In the genomic region with DNA sequence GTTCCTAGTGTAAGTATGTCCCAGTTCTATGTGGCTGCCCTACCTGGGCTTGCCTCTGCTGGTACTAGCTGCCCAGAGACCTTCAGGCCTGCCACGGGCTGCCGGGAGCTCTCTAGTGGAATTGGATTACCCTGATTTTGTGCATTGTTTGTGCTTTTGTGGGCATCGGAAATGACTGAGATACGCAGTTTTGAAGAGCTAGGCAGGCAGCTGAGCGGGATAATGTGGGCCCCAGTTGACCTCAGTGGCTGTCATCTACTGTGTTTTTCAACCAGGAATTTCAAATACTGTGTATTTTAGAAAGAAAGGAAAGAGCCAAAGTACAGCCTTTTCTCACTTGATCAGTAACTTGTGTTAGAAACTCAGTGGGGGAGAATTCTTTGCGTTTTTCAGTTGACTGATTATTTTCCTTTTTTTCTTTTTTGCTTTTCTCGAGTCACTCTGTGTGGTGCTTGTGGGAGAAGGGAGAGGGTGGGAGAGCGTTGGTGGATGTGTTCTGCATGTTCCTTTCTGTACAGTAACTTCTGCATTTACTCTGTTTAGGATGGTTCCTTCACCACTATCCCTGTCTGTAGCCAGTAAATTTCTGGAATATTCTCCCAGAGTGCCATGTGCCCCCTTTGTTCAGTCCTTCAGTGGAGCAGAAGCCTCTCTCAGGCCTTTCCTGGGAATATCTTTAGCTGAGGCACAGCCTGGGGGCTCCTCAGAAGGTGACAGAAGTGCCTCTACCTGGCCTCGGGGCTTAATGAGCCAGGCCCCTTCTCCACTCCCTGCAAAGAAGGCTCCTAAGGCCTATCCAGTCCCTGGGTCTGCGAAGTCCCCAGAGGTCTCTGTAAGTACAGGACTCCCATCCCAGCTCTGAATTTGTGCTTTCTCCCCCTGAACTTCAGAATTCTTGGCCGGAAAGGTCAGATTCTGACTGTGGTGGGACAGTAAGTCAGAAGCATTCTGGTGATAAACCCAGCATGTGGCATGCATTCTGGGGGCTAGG, we compare ENCODE assay signal across 12 cellular contexts. TPM values are rescaled to one million over a fixed set of nuclear protein-coding genes. Genes with fewer than 3 reads are reported as not detected.
DNase-seq lines count a peak whose midpoint lies in the region; ATAC-seq, FAIRE-seq and TF ChIP-seq lines count a peak whose summit lies in the region.
"Had no signal": no experiment of that assay in that cellular context is flagged by ENCODE, and none has a peak within 500 bp of the region (broad histone marks: within the 10 kb centered on the region; RNA-seq: fewer than 3 reads in every experiment).

No MANE protein-coding gene starts in this region.

- no peaks in the 10 kb centered on the region for H3K9me2 ChIP-seq in GM23248 (ENCODE audit: insufficient read depth)
- no peaks in the 10 kb centered on the region for H3K9me2 ChIP-seq in hepatocyte (replicated peaks; ENCODE audit: insufficient read depth)

- peaks cover 10% of the 10 kb centered on the region for H3K4me1 Mint-ChIP-seq in activated T-helper 17 cell treated with anti-CD3 and anti-CD28 coated beads, Interleukin-2, amount 50 U/mL, for 72 hours

- no peaks in the 10 kb centered on the region for H3K27me3 ChIP-seq in GM23248 (replicated peaks; ENCODE audit: insufficient read depth)
- no peaks in the 10 kb centered on the region for H3K27me3 ChIP-seq in hepatocyte
- no peaks in the 10 kb centered on the region for H3K27me3 ChIP-seq in small intestine (ENCODE audit: control insufficient read depth in 2 of 2, insufficient read depth in 2 of 2, low read length in 2 of 2)

- H3K36me3 Mint-ChIP-seq in activated T-helper 17 cell treated with anti-CD3 and anti-CD28 coated beads, Interleukin-2, amount 50 U/mL, for 72 hours (ENCODE audit: low read depth): peaks cover 5% of the 10 kb centered on the region

- DNase-seq in GM23248 (no peak), hepatocyte (ENCODE audit: low spot score) (no peak), putamen (ENCODE audit: low spot score) (peak; percentile 57), NCI-H2171 treated with DMSO at 0.1 percent for 48 hours (lab: John Stamatoyannopoulos, UW) (no peak), hippocampal formation (lab: John Stamatoyannopoulos, UW) (no peak), small intestine (no peak)
- DNase-seq: NCI-H2029, OCI-M1 had no signal

- in situ Hi-C loops in GM23248 (cut with MboI): no loop called here

- H3K27me3 Mint-ChIP-seq in activated T-helper 17 cell treated with anti-CD3 and anti-CD28 coated beads, Interleukin-2, amount 50 U/mL, for 72 hours: no peaks in the 10 kb centered on the region

- ATAC-seq in activated T-helper 17 cell treated with anti-CD3 and anti-CD28 coated beads, Interleukin-2, amount 50 U/mL, for 72 hours (replicated peaks): no peak
- no peak for ATAC-seq in HG02798 (IDR thresholded peaks at IDR 0.05; ENCODE audit: poor library complexity, unreplicated experiment)

- H3K4me3 ChIP-seq in GM23248: no peak overlapping the region
- H3K4me3 ChIP-seq in hepatocyte: no peak overlapping the region
- H3K4me3 ChIP-seq in small intestine (ENCODE audit: low read depth in 1 of 2, low read length in 2 of 2): no peak overlapping the region

- peaks cover 40% of the 10 kb centered on the region for H3K4me1 ChIP-seq in GM23248 (ENCODE audit: insufficient read depth)
- H3K4me1 ChIP-seq in hepatocyte (ENCODE audit: insufficient read depth): peaks cover 14% of the 10 kb centered on the region
- H3K4me1 ChIP-seq in small intestine (ENCODE audit: control insufficient read depth in 2 of 2, insufficient read depth in 1 of 2, low read depth in 1 of 2, low read length in 1 of 2): no peaks in the 10 kb centered on the region

- peaks cover 30% of the 10 kb centered on the region for H3F3A ChIP-seq in GM23248 (ENCODE audit: insufficient read depth)

- FAIRE-seq in small intestine (lab: Jason Lieb, UNC): no peak
- FAIRE-seq: H1 had no signal

- no peaks in the 10 kb centered on the region for H3K9me3 ChIP-seq in GM23248 (ENCODE audit: low read depth)
- H3K9me3 ChIP-seq in hepatocyte (ENCODE audit: low read depth): no peaks in the 10 kb centered on the region
- no peaks in the 10 kb centered on the region for H3K9me3 ChIP-seq in small intestine (ENCODE audit: control insufficient read depth, low read depth)

- no peaks in the 10 kb centered on the region for H3K79me2 ChIP-seq in GM23248 (ENCODE audit: insufficient read depth)
- no peaks in the 10 kb centered on the region for H3K79me2 ChIP-seq in hepatocyte

- TF ChIP-seq CTCF in hepatocyte (IDR thresholded peaks at IDR 0.05; ENCODE audit: poor library complexity): no peak

- peak overlapping the region; percentile 46 for H3K27ac Mint-ChIP-seq in activated T-helper 17 cell treated with anti-CD3 and anti-CD28 coated beads, Interleukin-2, amount 50 U/mL, for 72 hours

- H3K4me3 Mint-ChIP-seq in activated T-helper 17 cell treated with anti-CD3 and anti-CD28 coated beads, Interleukin-2, amount 50 U/mL, for 72 hours: no peak overlapping the region

- WGBS in GM23248 (ENCODE audit: low coverage in 1 of 2, low lambda C conversion rate in 2 of 2, missing lambda C conversion rate in 2 of 2), 2 experiments: 93 to 94% methylated on average over 11 of the region's 11 CpGs
- 83% methylated on average over 11 of the region's 11 CpGs for WGBS in hepatocyte (ENCODE audit: low lambda C conversion rate, missing lambda C conversion rate)
- 89 to 94% (median 90%) methylated on average over 11 of the region's 11 CpGs for WGBS in small intestine, 3 donors

- H3K9ac ChIP-seq in GM23248: no peak overlapping the region

- H4K20me1 ChIP-seq in GM23248 (ENCODE audit: insufficient read depth) (no peaks in the 10 kb centered on the region), hepatocyte (ENCODE audit: insufficient read depth, poor library complexity, severe bottlenecking) (no peaks in the 10 kb centered on the region)

- peak overlapping the region; percentile 48; the same call in 1 of the 2 replicates for H3K27ac ChIP-seq in GM23248
- peak overlapping the region; percentile 40 for H3K27ac ChIP-seq in hepatocyte
- H3K27ac ChIP-seq in small intestine (ENCODE audit: low read depth in 1 of 2, low read length in 1 of 2): no peak overlapping the region

- H2AFZ ChIP-seq in GM23248 (no peak overlapping the region), hepatocyte (no peak overlapping the region)

- H3K36me3 ChIP-seq in GM23248 (ENCODE audit: low read depth) (no peaks in the 10 kb centered on the region), hepatocyte (replicated peaks; ENCODE audit: insufficient read depth, low read depth) (no peaks in the 10 kb centered on the region), small intestine (ENCODE audit: control insufficient read depth in 2 of 2, insufficient read depth in 2 of 2, low read length in 2 of 2) (no peaks in the 10 kb centered on the region)

- no peak overlapping the region for H3K4me2 ChIP-seq in GM23248 (ENCODE audit: unreplicated experiment)
- H3K4me2 ChIP-seq in hepatocyte: no peak overlapping the region

- H3K9me3 Mint-ChIP-seq in activated T-helper 17 cell treated with anti-CD3 and anti-CD28 coated beads, Interleukin-2, amount 50 U/mL, for 72 hours: no peaks in the 10 kb centered on the region

RNA-seq across cellular contexts. Expression of gene SLC12A3, which starts 15.0 kb away (rescaled TPM):
- not detected in 2 replicates for total RNA-seq in GM23248 (2014; rRNA removed; shearing (Covaris generic))
- polyA plus RNA-seq in GM23248 (2016; fragmentation: Nextera tagmentation; extraction: Ambion mirVana) (not detected in 2 replicates), hepatocyte (not detected in 2 replicates), small intestine (under 1 TPM in 1 of 3 donors, not detected in 2; 0.04 TPM)
- total RNA-seq in activated T-helper 17 cell treated with anti-CD3 and anti-CD28 coated beads, Interleukin-2, amount 50 U/mL, for 72 hours: not detected
- total RNA-seq in hepatocyte: not detected in 2 replicates
- total RNA-seq: glomerular endothelial cell, H1 had no signal
- polyA plus RNA-seq: H1 had no signal

Comparison
In these comparisons a context has a peak if more than half of its experiments do, and no peak if none do; other contexts are left out.
1. H3K27ac ChIP-seq: peak in GM23248 (single experiment) and hepatocyte (single experiment); none in small intestine (0 of 2).